In the genomic region with DNA sequence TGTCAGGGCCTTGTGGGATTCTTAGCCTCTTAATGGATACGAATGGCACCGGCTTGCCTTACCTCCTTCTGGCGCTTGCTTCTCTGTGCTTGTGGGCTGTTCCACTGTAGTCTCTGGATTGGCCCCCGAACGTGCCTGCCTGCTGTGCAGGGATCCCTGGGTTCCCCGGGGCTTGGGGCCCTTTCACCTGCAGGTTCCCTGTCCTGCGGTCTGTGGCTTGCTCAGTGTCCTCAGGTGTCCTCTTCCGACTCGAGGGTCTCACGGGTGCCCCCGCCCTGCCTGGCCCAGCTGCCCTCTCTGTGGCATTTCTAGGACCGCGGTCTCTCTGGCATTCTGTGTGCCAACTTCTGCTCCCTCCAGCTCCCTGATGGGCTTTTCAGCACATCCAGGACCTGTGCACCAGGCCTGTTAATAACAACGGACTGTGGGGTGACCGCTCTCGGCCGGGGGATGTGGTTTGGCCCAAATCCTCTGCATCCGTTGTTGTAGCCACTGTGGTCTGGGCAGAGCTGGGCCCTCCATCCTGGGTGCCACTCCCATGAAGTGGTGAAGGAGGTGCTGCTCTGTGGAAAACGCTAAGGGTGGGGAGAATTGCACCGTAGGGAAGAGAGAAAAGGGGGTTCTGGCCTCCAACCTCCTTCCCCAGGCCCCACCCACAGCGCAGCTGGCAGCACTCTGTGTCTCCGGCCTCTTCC, we compare ENCODE assay signal across 13 cellular contexts. TPM values are rescaled to one million over a fixed set of nuclear protein-coding genes. Genes with fewer than 3 reads are reported as not detected.
DNase-seq lines count a peak whose midpoint lies in the region; ATAC-seq and TF ChIP-seq lines count a peak whose summit lies in the region.
"Had no signal": no experiment of that assay in that cellular context is flagged by ENCODE, and none has a peak within 500 bp of the region (broad histone marks: within the 10 kb centered on the region; RNA-seq: fewer than 3 reads in every experiment).

No MANE protein-coding gene starts in this region.

- WGBS in right cardiac atrium = 79% methylated on average over 22 of the region's 22 CpGs

- no peak for ATAC-seq in right cardiac atrium

- H3K27ac ChIP-seq in ascending aorta = peak overlapping the region; percentile 65 to 97
- H3K27ac ChIP-seq in right cardiac atrium (ENCODE audit: low read length) = no peak overlapping the region

- intact Hi-C loops in ascending aorta (cut with DNase I) (no loop called here), right cardiac atrium (cut with DNase I) (no loop called here), posterior vena cava (cut with DNase I) (no loop called here)

- H3K9me3 ChIP-seq in ascending aorta (no peaks in the 10 kb centered on the region), right cardiac atrium (ENCODE audit: control insufficient read depth, low read length) (no peaks in the 10 kb centered on the region)
- H3K9me3 ChIP-seq: stomach had no signal

- peak; percentile 43 for DNase-seq in H4 (ENCODE audit: low spot score)
- peak in 1 of 2 donors; percentile 59 for DNase-seq in ascending aorta (ENCODE audit: low spot score in 2 of 2)
- DNase-seq in right cardiac atrium = peak; percentile 8 to 51 (median 45)
- DNase-seq in posterior vena cava (ENCODE audit: low spot score) = peak; percentile 79
- no peak for DNase-seq in NCI-H1105 (lab: John Stamatoyannopoulos, UW)
- no peak for DNase-seq in cerebellar nuclear complex (lab: John Stamatoyannopoulos, UW)
- no peak for DNase-seq in UCSD-AML1 (lab: John Stamatoyannopoulos, UW; ENCODE audit: unreplicated experiment)
- DNase-seq in cortex of kidney (lab: John Stamatoyannopoulos, UW) = no peak
- DNase-seq: activated CD4-positive, CD25-positive, alpha-beta regulatory T cell treated with anti-CD3 and anti-CD28 coated beads, Interleukin-2, amount 50 U/mL, for 72 hours; anterior cingulate cortex; IMR-90; SHP77; stomach had no signal

- H3K4me1 ChIP-seq in ascending aorta (peaks cover 6 to 43% of the 10 kb centered on the region in 2 donors), right cardiac atrium (ENCODE audit: control insufficient read depth, insufficient read depth, low read length) (peaks cover 7% of the 10 kb centered on the region)

- no peak for TF ChIP-seq CTCF in ascending aorta (IDR thresholded peaks at IDR 0.05)

- no peaks in the 10 kb centered on the region for H3K36me3 ChIP-seq in ascending aorta
- H3K36me3 ChIP-seq: stomach had no signal

- H3K4me3 ChIP-seq in ascending aorta = no peak overlapping the region
- H3K4me3 ChIP-seq in right cardiac atrium (ENCODE audit: low read length) = no peak overlapping the region
- H3K4me3 ChIP-seq: stomach had no signal

- no peaks in the 10 kb centered on the region for H3K27me3 ChIP-seq in ascending aorta
- no peaks in the 10 kb centered on the region for H3K27me3 ChIP-seq in right cardiac atrium (ENCODE audit: control insufficient read depth, insufficient read depth)
- H3K27me3 ChIP-seq: stomach had no signal

RNA-seq across cellular contexts. Expression of a gene that starts 12.4 kb away (rescaled TPM):
- total RNA-seq in H4 (2014; rRNA removed; shearing (Covaris generic)) = 8.4 and 15.1 TPM in 2 replicates
- total RNA-seq in ascending aorta = 699 TPM
- 100 to 1,000 TPM in 1 of 4 donors, 10 to 100 TPM in 3; 63.5 to 134 (median 84.6) TPM for total RNA-seq in right cardiac atrium
- polyA plus RNA-seq in right cardiac atrium = 52.3 TPM
- total RNA-seq in posterior vena cava = 100 to 1,000 TPM; 117 to 133 TPM

Comparison
In these comparisons a context has a peak if more than half of its experiments do, and no peak if none do; other contexts are left out.
1. DNase-seq: peak in H4 (single experiment), right cardiac atrium (3 of 3) and posterior vena cava (single experiment); none in NCI-H1105 (single experiment), cerebellar nuclear complex (0 of 2), UCSD-AML1 (single experiment) and cortex of kidney (single experiment).